ENCODE assay signal across 21 cellular contexts in genomic region chr15:26670116-26670515, GRCh38.
"Had no signal": no experiment of that assay in that cellular context is flagged by ENCODE, and none has a peak within 500 bp of the region (broad histone marks: within the 10 kb centered on the region; RNA-seq: fewer than 3 reads in every experiment).

No MANE protein-coding gene starts in this region.

- H3K27ac ChIP-seq: colonic mucosa, epithelial cell of prostate, gastrocnemius medialis, parathyroid adenoma, right atrium auricular region, sigmoid colon, thoracic aorta, tibial nerve had no signal

- DNase-seq: colonic mucosa; effector CD8-positive, alpha-beta T cell; endodermal cell; foreskin fibroblast; gastrocnemius medialis; head of caudate nucleus; mesenchymal stem cell; mucosa of descending colon; naive B cell; sigmoid colon; stimulated activated CD4-positive, alpha-beta T cell treated with anti-CD3 and anti-CD28 coated beads, Interleukin-2, amount 100 ng/mL, for 24 hours; stimulated activated CD4-positive, alpha-beta T cell treated with anti-CD3 and anti-CD28 coated beads, Interleukin-4, amount 100 ng/mL, for 24 hours had no signal

- H2AFZ ChIP-seq: parathyroid adenoma had no signal

- H3K9ac ChIP-seq: parathyroid adenoma had no signal

- H3K9me3 ChIP-seq: colonic mucosa, gastrocnemius medialis, right atrium auricular region, sigmoid colon, thoracic aorta, tibial nerve had no signal

- H3K4me3 ChIP-seq: colonic mucosa, gastrocnemius medialis, mucosa of descending colon, right atrium auricular region, sigmoid colon, thoracic aorta, tibial nerve had no signal

- H3K27me3 ChIP-seq: colonic mucosa, gastrocnemius medialis, right atrium auricular region, tibial nerve had no signal

- H3K36me3 ChIP-seq: colonic mucosa, gastrocnemius medialis, right atrium auricular region, sigmoid colon, thoracic aorta, tibial nerve had no signal

- ATAC-seq: esophagus mucosa; gastrocnemius medialis; left lobe of liver; mucosa of descending colon; natural killer cell treated with Interleukin-12 subunit alpha and Interleukin-12 subunit beta and Interleukin-15 and Interleukin-18, amount 100 ng/mL, for 72 hours; stimulated activated memory B cell treated with anti-CD40 and anti-IgM and Interleukin-4, amounts not matched to agents 10 μg/mL and 1 μg/mL and 100 μg/mL, for 72 hours had no signal

- H3K4me1 ChIP-seq: colonic mucosa, gastrocnemius medialis, sigmoid colon, tibial nerve had no signal
